Comparison of ENCODE assay signal across 8 cellular contexts in the genomic region with DNA sequence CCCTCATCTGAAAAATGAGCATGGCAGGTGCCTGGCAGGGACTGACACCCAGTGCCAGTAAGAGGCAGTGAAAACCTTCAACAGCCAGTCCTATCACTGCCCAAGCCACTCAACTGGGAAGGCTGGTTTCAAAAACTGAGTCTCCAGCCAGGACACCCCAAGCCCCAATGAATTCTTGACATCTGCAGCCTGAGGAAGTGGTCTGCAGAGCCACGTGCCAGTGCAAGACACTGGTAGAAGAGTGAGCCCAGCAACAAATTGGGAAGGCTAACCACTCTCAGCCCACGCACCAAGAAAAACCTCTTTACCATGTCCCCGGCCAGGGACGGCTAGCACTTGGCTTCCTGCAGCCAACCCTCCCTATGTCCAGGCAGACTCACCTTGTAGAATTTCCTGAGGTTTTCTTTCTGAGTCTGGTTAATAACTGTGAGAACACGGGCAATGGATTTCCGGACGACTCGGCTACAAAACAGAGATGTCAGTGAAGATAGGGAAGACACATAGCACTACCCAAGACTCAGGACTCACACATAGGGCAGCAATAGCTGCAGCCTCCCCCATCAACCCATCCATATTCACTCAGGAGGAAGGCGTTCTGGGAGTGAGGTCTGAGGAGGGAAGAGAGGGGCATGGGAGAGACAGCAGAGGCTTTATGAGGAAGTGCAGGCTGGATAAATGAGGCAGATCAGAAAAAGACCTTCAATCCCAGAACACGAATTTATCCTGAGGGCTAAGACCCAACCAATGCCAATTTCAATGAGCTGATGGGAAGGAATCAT. TPM values are rescaled to one million over a fixed set of nuclear protein-coding genes. Genes with fewer than 3 reads are reported as not detected.
DNase-seq lines count a peak whose midpoint lies in the region; ATAC-seq and TF ChIP-seq lines count a peak whose summit lies in the region.

No MANE protein-coding gene starts in this region.

- H3K4me1 ChIP-seq in BLaER1 = peaks cover 40% of the 10 kb centered on the region
- peaks cover 11 to 21% of the 10 kb centered on the region in 2 donors for H3K4me1 ChIP-seq in muscle layer of duodenum (ENCODE audit: control insufficient read depth in 1 of 2, insufficient read depth in 2 of 2, low read length in 2 of 2)

- H3K27ac Mint-ChIP-seq in MCF 10A (ENCODE audit: low read depth, unreplicated experiment) = peak overlapping the region; percentile 77

- H4K20me1 ChIP-seq in BLaER1 = peaks cover 67% of the 10 kb centered on the region

- peak overlapping the region; percentile 100 for H3K9ac ChIP-seq in BLaER1

- H3K27me3 ChIP-seq in BLaER1 (no peaks in the 10 kb centered on the region), muscle layer of duodenum (ENCODE audit: low read depth, low read length) (no peaks in the 10 kb centered on the region)

- peak overlapping the region; percentile 81 for H3K4me3 Mint-ChIP-seq in MCF 10A (ENCODE audit: unreplicated experiment)

- POLR2A ChIA-PET in MCF 10A (lab: Yijun Ruan, JAX) = interaction anchor here (0.6 to 15.3 kb wide), 11 partner anchors 11 to 447 kb away, joined by 3 to 299 read pairs (median 14); partner anchors contain the start of genes NR6A1 and OLFML2A

- peaks cover 59% of the 10 kb centered on the region for H3K36me3 Mint-ChIP-seq in MCF 10A (ENCODE audit: insufficient read depth, unreplicated experiment)

- H3K9me3 ChIP-seq in BLaER1 = no peaks in the 10 kb centered on the region
- no peaks in the 10 kb centered on the region for H3K9me3 ChIP-seq in KOPT-K1 (ENCODE audit: insufficient read depth, low read length, poor library complexity, severe bottlenecking)
- H3K9me3 ChIP-seq in muscle layer of duodenum (ENCODE audit: control insufficient read depth in 1 of 2, low read length in 2 of 2) = no peaks in the 10 kb centered on the region

- H3K27ac ChIP-seq in BLaER1 (peak overlapping the region; percentile 99), KOPT-K1 (ENCODE audit: low read depth, low read length, poor library complexity, severe bottlenecking) (peak overlapping the region; percentile 90), muscle layer of duodenum (ENCODE audit: low read length) (peak overlapping the region; percentile 79)

- H3K36me3 ChIP-seq in BLaER1 = peaks cover 53% of the 10 kb centered on the region
- H3K36me3 ChIP-seq in KOPT-K1 (ENCODE audit: insufficient read depth, low read length) = peaks cover 54% of the 10 kb centered on the region
- peaks cover 35 to 42% of the 10 kb centered on the region in 2 donors for H3K36me3 ChIP-seq in muscle layer of duodenum (ENCODE audit: control insufficient read depth in 1 of 2, insufficient read depth in 2 of 2, low read length in 2 of 2)

- H3K4me1 Mint-ChIP-seq in MCF 10A (ENCODE audit: insufficient read depth, unreplicated experiment) = peaks cover 22% of the 10 kb centered on the region

- H3K9me3 Mint-ChIP-seq in MCF 10A (ENCODE audit: unreplicated experiment) = no peaks in the 10 kb centered on the region

- CTCF ChIA-PET in MCF 10A (lab: Yijun Ruan, JAX) = interaction anchor here (0.6 to 29.4 kb wide), 9 partner anchors 9 to 149 kb away, joined by 3 to 927 read pairs (median 3); partner anchors contain the start of genes NR6A1 and OLFML2A

- DNase-seq in MCF 10A (ENCODE audit: unreplicated experiment) = no peak
- no peak for DNase-seq in NCI-H524 (lab: John Stamatoyannopoulos, UW)
- no peak for DNase-seq in medulla oblongata (ENCODE audit: extremely low spot score)
- DNase-seq in NCI-H187 treated with DMSO at 0.1 percent for 48 hours (lab: John Stamatoyannopoulos, UW) = no peak

- H3K4me2 ChIP-seq in BLaER1 = peak overlapping the region; percentile 85

- BruUV-seq in MCF 10A (replicated peaks; lab: Mats Ljungman, UMichigan) = no TSS peak

- TF ChIP-seq CTCF in MCF 10A (IDR thresholded peaks at IDR 0.05; ENCODE audit: unreplicated experiment) = no peak

- intact Hi-C loops in MCF 10A (cut with micrococcal nuclease) = loop anchor here (5.0 kb wide), 1 partner anchor 512 kb away; no protein-coding TSS in a partner anchor

- no peak for ATAC-seq in HG02970 (IDR thresholded peaks at IDR 0.05; ENCODE audit: low FRiP score, unreplicated experiment)

- H3K4me3 ChIP-seq in BLaER1 (peak overlapping the region; percentile 98), muscle layer of duodenum (ENCODE audit: low read depth in 1 of 2, low read length in 2 of 2) (peak overlapping the region; percentile 83 to 88)

- no peaks in the 10 kb centered on the region for H3K27me3 Mint-ChIP-seq in MCF 10A (ENCODE audit: insufficient read depth, unreplicated experiment)

RNA-seq across cellular contexts. Expression of gene RPL35, which starts 1.8 kb away (rescaled TPM):
- 1,966 and 2,009 TPM in 2 replicates for total RNA-seq in MCF 10A (2022)

RNA-seq across cellular contexts. Expression of gene ARPC5L, which starts 1.9 kb away (rescaled TPM):
- 72.5 and 84.2 TPM in 2 replicates for total RNA-seq in MCF 10A (2022)

RNA-seq across cellular contexts. Expression of gene WDR38, which starts 6.7 kb away (rescaled TPM):
- not detected in 2 replicates for total RNA-seq in MCF 10A (2022)
